ENCODE assay signal across 22 cellular contexts in genomic region chr5:84379749-84380148, GRCh38. TPM values are rescaled to one million over a fixed set of nuclear protein-coding genes. Genes with fewer than 3 reads are reported as not detected.
A peak's percentile ranks its signal among the peaks of the same experiment; 100 is the strongest.
DNase-seq lines count a peak whose midpoint lies in the region; ATAC-seq, FAIRE-seq and TF ChIP-seq lines count a peak whose summit lies in the region.
"Had no signal": no experiment of that assay in that cellular context is flagged by ENCODE, and none has a peak within 500 bp of the region (broad histone marks: within the 10 kb centered on the region; RNA-seq: fewer than 3 reads in every experiment).

No MANE protein-coding gene starts in this region.

- H3K4me1 ChIP-seq in PC-3 (ENCODE audit: insufficient read depth, low read length): peaks cover 8% of the 10 kb centered on the region; the same call in 1 of the 2 replicates
- peaks cover 0 to 4% (median 0%) of the 10 kb centered on the region in 4 experiments; a peak in 2 of 7 replicates for H3K4me1 ChIP-seq in H1 (replicated peaks in 1 of 4; ENCODE audit: control insufficient read depth in 3 of 4, insufficient read depth in 4 of 4, low read length in 3 of 4)

- no peak overlapping the region for H2AFZ ChIP-seq in PC-3 (ENCODE audit: low read length)
- H2AFZ ChIP-seq in H1 (ENCODE audit: low read length): no peak overlapping the region

- H3K79me2 ChIP-seq in PC-3 (ENCODE audit: low read length) (peaks cover 37% of the 10 kb centered on the region; the same call in 1 of the 2 replicates), H1 (ENCODE audit: control insufficient read depth in 1 of 2, insufficient read depth in 2 of 2, low read length in 2 of 2) (peaks cover 0 to 76% of the 10 kb centered on the region in 2 experiments; a peak in 2 of 4 replicates)

- no peaks in the 10 kb centered on the region for H3K36me3 Mint-ChIP-seq in activated CD8-positive, alpha-beta T cell treated with anti-CD3 and anti-CD28 coated beads, Interleukin-2, amount 10 ng/mL, durations not matched to agents 7 days and 5 days (ENCODE audit: low read depth)
- H3K36me3 Mint-ChIP-seq: activated CD8-positive, alpha-beta memory T cell treated with anti-CD3 and anti-CD28 coated beads, Interleukin-2, amount 10 ng/mL, durations not matched to agents 7 days and 5 days had no signal

- no peak for ATAC-seq in PC-3
- ATAC-seq in activated CD8-positive, alpha-beta T cell treated with anti-CD3 and anti-CD28 coated beads, Interleukin-2, amount 10 ng/mL, durations not matched to agents 7 days and 5 days: no peak
- ATAC-seq: activated CD8-positive, alpha-beta memory T cell treated with anti-CD3 and anti-CD28 coated beads, Interleukin-2, amount 10 ng/mL, durations not matched to agents 7 days and 5 days; body of pancreas; gastroesophageal sphincter; sciatic nerve had no signal

- H3K9ac ChIP-seq in PC-3 (ENCODE audit: low read length): no peak overlapping the region
- no peak overlapping the region for H3K9ac ChIP-seq in H1 (replicated peaks in 1 of 4; ENCODE audit: extremely low read depth in 1 of 4, low read depth in 3 of 4, low read length in 3 of 4)

- H4K5ac ChIP-seq in H1 (ENCODE audit: insufficient read length, low read depth, low read length): no peak overlapping the region

- H3K27me3 Mint-ChIP-seq in activated CD8-positive, alpha-beta T cell treated with anti-CD3 and anti-CD28 coated beads, Interleukin-2, amount 10 ng/mL, durations not matched to agents 7 days and 5 days (ENCODE audit: low read depth): peaks cover 27% of the 10 kb centered on the region

- no peak overlapping the region for H2BK120ac ChIP-seq in H1 (replicated peaks; ENCODE audit: low read depth, low read length)

- H3K36me3 ChIP-seq in PC-3 (ENCODE audit: low read depth, low read length) (no peaks in the 10 kb centered on the region), H1 (ENCODE audit: control insufficient read depth in 2 of 4, insufficient read depth in 4 of 4, low read length in 3 of 4) (no peaks in the 10 kb centered on the region)
- H3K36me3 ChIP-seq: gastroesophageal sphincter, neutrophil had no signal

- no peak overlapping the region for H3K14ac ChIP-seq in H1 (ENCODE audit: insufficient read length)

- H2BK5ac ChIP-seq in H1 (ENCODE audit: low read depth, low read length): no peak overlapping the region

- no peaks in the 10 kb centered on the region for H3K9me2 ChIP-seq in PC-3 (replicated peaks; ENCODE audit: low read length)

- no peak overlapping the region for H3K4me3 ChIP-seq in PC-3 (ENCODE audit: low read length)
- no peak overlapping the region for H3K4me3 ChIP-seq in H1 (ENCODE audit: extremely low read depth in 1 of 4, insufficient read depth in 2 of 4, low read depth in 3 of 4, low read length in 4 of 4)
- H3K4me3 ChIP-seq: body of pancreas, gastroesophageal sphincter had no signal

- no peak overlapping the region for H2AK5ac ChIP-seq in H1 (ENCODE audit: low read depth, low read length)

- no peak overlapping the region for H3K23ac ChIP-seq in H1 (ENCODE audit: insufficient read length)

- no peak overlapping the region for H3K27ac ChIP-seq in PC-3 (ENCODE audit: low read length)
- no peak overlapping the region for H3K27ac ChIP-seq in H1 (ENCODE audit: low read depth, low read length)
- H3K27ac ChIP-seq: body of pancreas, gastroesophageal sphincter, neutrophil had no signal

- FAIRE-seq in H1 (lab: Jason Lieb, UNC): no peak

- H3K9me3 Mint-ChIP-seq in activated CD8-positive, alpha-beta T cell treated with anti-CD3 and anti-CD28 coated beads, Interleukin-2, amount 10 ng/mL, durations not matched to agents 7 days and 5 days (ENCODE audit: insufficient read depth): no peaks in the 10 kb centered on the region
- H3K9me3 Mint-ChIP-seq: activated B cell treated with CpG ODN at 0.5 μM for 24 hours had no signal

- no TSS peak for BruUV-seq in PC-3 (replicated peaks; lab: Mats Ljungman, UMichigan)

- H4K91ac ChIP-seq in H1 (replicated peaks; ENCODE audit: insufficient read length, low read length): no peak overlapping the region

- H2BK15ac ChIP-seq in H1 (ENCODE audit: low read length): no peak overlapping the region

- no peak for DNase-seq in AG09319 (ENCODE audit: extremely low read depth, low read depth)
- DNase-seq in PC-3: peak; percentile 10
- DNase-seq in H1 (ENCODE audit: low read depth in 1 of 2, low spot score in 2 of 2): no peak
- peak; percentile 63 for DNase-seq in myocyte (ENCODE audit: low read depth)
- DNase-seq in GM10266 (ENCODE audit: extremely low spot score): no peak
- DNase-seq in 8988T: no peak
- DNase-seq in NCI-H82 (lab: John Stamatoyannopoulos, UW): no peak
- DNase-seq in activated CD8-positive, alpha-beta T cell treated with anti-CD3 and anti-CD28 coated beads, Interleukin-2, amount 10 ng/mL, durations not matched to agents 7 days and 5 days: no peak
- DNase-seq: activated B cell treated with CpG ODN at 0.5 μM for 24 hours; activated CD8-positive, alpha-beta memory T cell treated with anti-CD3 and anti-CD28 coated beads, Interleukin-2, amount 10 ng/mL, durations not matched to agents 7 days and 5 days; activated gamma-delta T cell treated with Interleukin-2 at 50 U/mL for 16 hours; body of pancreas; DMS79 treated with DMSO at 0.1 percent for 48 hours; effector memory CD4-positive, alpha-beta T cell; mesendoderm; NCI-H146; NCI-H446 treated with DMSO at 0.1 percent for 48 hours; stimulated activated CD4-positive, alpha-beta T cell treated with anti-CD3 and anti-CD28 coated beads, Interleukin-2, amount 100 ng/mL, for 48 hours; stimulated activated CD8-positive, alpha-beta memory T cell treated with anti-CD3 and anti-CD28 coated beads, Interleukin-4, amount 100 ng/mL, for 48 hours had no signal

- H3K4ac ChIP-seq in H1 (replicated peaks; ENCODE audit: insufficient read length, low read depth, low read length): no peak overlapping the region

- intact Hi-C loops in PC-3 (cut with micrococcal nuclease): loop anchor here (2.0 to 5.0 kb wide), 4 partner anchors 102 to 657 kb away; partner anchors contain the start of gene HAPLN1

- no peaks in the 10 kb centered on the region for H4K20me1 ChIP-seq in PC-3 (ENCODE audit: low read length)
- no peaks in the 10 kb centered on the region for H4K20me1 ChIP-seq in H1 (replicated peaks in 1 of 2; ENCODE audit: control insufficient read depth in 1 of 2, insufficient read depth in 2 of 2, low read length in 2 of 2)

- H3K56ac ChIP-seq in H1 (replicated peaks; ENCODE audit: insufficient read length, low read depth, low read length): no peak overlapping the region

- H3F3A ChIP-seq in PC-3 (ENCODE audit: low read length, unreplicated experiment): no peaks in the 10 kb centered on the region

- H3K4me3 Mint-ChIP-seq in activated CD8-positive, alpha-beta T cell treated with anti-CD3 and anti-CD28 coated beads, Interleukin-2, amount 10 ng/mL, durations not matched to agents 7 days and 5 days: no peak overlapping the region
- H3K4me3 Mint-ChIP-seq: activated B cell treated with CpG ODN at 0.5 μM for 24 hours; activated CD8-positive, alpha-beta memory T cell treated with anti-CD3 and anti-CD28 coated beads, Interleukin-2, amount 10 ng/mL, durations not matched to agents 7 days and 5 days had no signal

- H3K23me2 ChIP-seq in H1 (ENCODE audit: low read depth, low read length): peaks cover 4% of the 10 kb centered on the region

- WGBS in H1 (ENCODE audit: extremely low coverage in 1 of 2, insufficient coverage in 1 of 2, insufficient read length in 1 of 2, insufficient replicate concordance in 2 of 2, low coverage in 1 of 2, low lambda C conversion rate in 2 of 2, missing lambda C conversion rate in 1 of 2), 2 experiments: 87% methylated on average over 2 of the region's 2 CpGs; no CpG with 5 or more reads in 1 of the 2 experiments

- no peak overlapping the region for H3K27ac Mint-ChIP-seq in activated CD8-positive, alpha-beta T cell treated with anti-CD3 and anti-CD28 coated beads, Interleukin-2, amount 10 ng/mL, durations not matched to agents 7 days and 5 days
- H3K27ac Mint-ChIP-seq: activated B cell treated with CpG ODN at 0.5 μM for 24 hours; activated CD8-positive, alpha-beta memory T cell treated with anti-CD3 and anti-CD28 coated beads, Interleukin-2, amount 10 ng/mL, durations not matched to agents 7 days and 5 days had no signal

- no peak overlapping the region for H3K18ac ChIP-seq in H1 (ENCODE audit: extremely low read depth, low read length)

- peak overlapping the region; percentile 37; the same call in 1 of the 2 replicates for H3K4me2 ChIP-seq in PC-3 (ENCODE audit: low read length)
- no peak overlapping the region for H3K4me2 ChIP-seq in H1 (ENCODE audit: insufficient read depth in 1 of 2, low read depth in 2 of 2, low read length in 2 of 2)

- H3K27me3 ChIP-seq in PC-3 (ENCODE audit: low read length): no peaks in the 10 kb centered on the region
- peaks cover 0 to 3% (median 0%) of the 10 kb centered on the region in 4 experiments; a peak in 2 of 7 replicates for H3K27me3 ChIP-seq in H1 (replicated peaks in 1 of 4; ENCODE audit: control insufficient read depth in 3 of 4, extremely low read depth in 1 of 4, insufficient read depth in 3 of 4, low read length in 3 of 4)

- no peak for TF ChIP-seq EP300 in H1 (IDR thresholded peaks at IDR 0.05; ENCODE audit: borderline replicate concordance in 1 of 2, low read depth in 2 of 2, low read length in 2 of 2)

- POLR2A ChIA-PET in PC-3 (lab: Charles Lee; ENCODE audit: unreplicated experiment) (no interaction called here), H1 (lab: Charles Lee; ENCODE audit: partially characterized antibody) (interaction anchor here (0.6 kb wide), 1 partner anchor 84 kb away, joined by 3 read pairs; no protein-coding TSS in a partner anchor)
- POLR2A ChIA-PET in activated CD8-positive, alpha-beta T cell treated with anti-CD3 and anti-CD28 coated beads, Interleukin-2, amount 10 ng/mL, durations not matched to agents 7 days and 5 days (lab: Charles Lee): no interaction called here

- CTCF ChIA-PET in PC-3 (lab: Charles Lee) (no interaction called here), H1 (lab: Charles Lee; ENCODE audit: partially characterized antibody) (interaction anchor here (0.8 to 1.3 kb wide), 3 partner anchors 9 to 116 kb away, joined by 3 read pairs; no protein-coding TSS in a partner anchor)
- CTCF ChIA-PET in activated CD8-positive, alpha-beta T cell treated with anti-CD3 and anti-CD28 coated beads, Interleukin-2, amount 10 ng/mL, durations not matched to agents 7 days and 5 days (lab: Charles Lee): no interaction called here

- H3K79me1 ChIP-seq in H1 (ENCODE audit: low read depth, low read length): no peaks in the 10 kb centered on the region

- TF ChIP-seq POLR2A in H1 (IDR thresholded peaks at IDR 0.05; ENCODE audit: control extremely low read depth in 1 of 2, low read depth in 2 of 2, low read length in 2 of 2): no peak

- no peak overlapping the region for H2BK20ac ChIP-seq in H1 (ENCODE audit: low read length)

- H3K9me3 ChIP-seq in PC-3 (ENCODE audit: low read length) (no peaks in the 10 kb centered on the region), H1 (ENCODE audit: insufficient read depth in 2 of 2, low read depth in 1 of 2, low read length in 1 of 2) (no peaks in the 10 kb centered on the region)
- H3K9me3 ChIP-seq: body of pancreas, gastroesophageal sphincter, neutrophil had no signal

- peaks cover 8% of the 10 kb centered on the region for H3K4me1 Mint-ChIP-seq in activated CD8-positive, alpha-beta T cell treated with anti-CD3 and anti-CD28 coated beads, Interleukin-2, amount 10 ng/mL, durations not matched to agents 7 days and 5 days (ENCODE audit: low read depth)
- H3K4me1 Mint-ChIP-seq: activated B cell treated with CpG ODN at 0.5 μM for 24 hours had no signal

- no peak overlapping the region for H2BK12ac ChIP-seq in H1 (ENCODE audit: low read depth, low read length)

- peak; percentile 21 to 28; a peak in 3 of 4 replicates for TF ChIP-seq RAD21 in H1 (IDR thresholded peaks at IDR 0.05 in 1 of 2, conservative IDR thresholded peaks at IDR 0.05 in 1 of 2; ENCODE audit: low read depth in 2 of 2, low read length in 2 of 2)

- no peak overlapping the region for H4K8ac ChIP-seq in H1 (ENCODE audit: extremely low read depth, insufficient read depth, low read length)

- peak; percentile 31 for TF ChIP-seq CTCF in AG09319 (IDR thresholded peaks at IDR 0.05; ENCODE audit: low read depth, low read length)
- peak; percentile 41; the same call in 1 of the 2 replicates for TF ChIP-seq CTCF in PC-3 (conservative IDR thresholded peaks at IDR 0.05; ENCODE audit: low read depth, low read length)
- TF ChIP-seq CTCF in H1 (IDR thresholded peaks at IDR 0.05; ENCODE audit: control extremely low read depth in 1 of 3, insufficient read depth in 1 of 3, low read depth in 1 of 3, low read length in 3 of 3): no peak
- TF ChIP-seq CTCF in GM10266 (IDR thresholded peaks at IDR 0.05; ENCODE audit: control insufficient read depth, insufficient read depth, low read depth, missing control alignments): no peak

RNA-seq across cellular contexts. Expression of gene EDIL3, which starts 4.9 kb away (rescaled TPM):
- total RNA-seq in PC-3 (2014; rRNA removed) (11.7 and 13.8 TPM in 2 replicates), myocyte (86.1 and 118 TPM in 2 replicates)
- total RNA-seq in H1 (2021; fragmentation: NEBNext Ultra II Directional; extraction: Animal tissue kit (Norgen Biotek cat#: 25700)): 41.7 and 47.2 TPM in 2 replicates
- polyA plus RNA-seq in H1 (2011; rRNA removed): 9.3 and 14.7 TPM in 2 replicates
- polyA plus RNA-seq in H1 (2011; cell fraction: cytosol; rRNA removed): 18.9 TPM
- polyA plus RNA-seq in H1 (2011; cell fraction: nucleus; rRNA removed): 9.1 TPM
- 18.1 to 42.5 TPM (median 22.4 TPM) in 4 replicates for polyA plus RNA-seq in H1 (2012, experiment 1 of 2)
- polyA plus RNA-seq in H1 (2012, experiment 2 of 2): 2.8 TPM
- 105 TPM for polyA plus RNA-seq in H1 (2013, experiment 1 of 2)
- 108 TPM for polyA plus RNA-seq in H1 (2013, experiment 2 of 2)
- 35.5 and 63.5 TPM in 2 replicates for polyA minus RNA-seq in H1 (2011; rRNA and poly(A)+ RNA removed)
- polyA minus RNA-seq in H1 (2011; cell fraction: cytosol; rRNA and poly(A)+ RNA removed): 24.9 TPM
- 50.2 TPM for polyA minus RNA-seq in H1 (2011; cell fraction: nucleus; rRNA and poly(A)+ RNA removed)
- 366 TPM for polyA plus RNA-seq in myocyte (2012)
- not detected for total RNA-seq in activated CD8-positive, alpha-beta T cell treated with anti-CD3 and anti-CD28 coated beads, Interleukin-2, amount 10 ng/mL, durations not matched to agents 7 days and 5 days
- total RNA-seq: activated B cell treated with CpG ODN at 0.5 μM for 24 hours; activated CD8-positive, alpha-beta memory T cell treated with anti-CD3 and anti-CD28 coated beads, Interleukin-2, amount 10 ng/mL, durations not matched to agents 7 days and 5 days had no signal

Comparison
In these comparisons a context has a peak if more than half of its experiments do, and no peak if none do; other contexts are left out.
1. DNase-seq: peak in PC-3 (single experiment) and myocyte (single experiment); none in AG09319 (single experiment), H1 (0 of 2), GM10266 (single experiment), 8988T (single experiment), NCI-H82 (single experiment) and activated CD8-positive, alpha-beta T cell treated with anti-CD3 and anti-CD28 coated beads, Interleukin-2, amount 10 ng/mL, durations not matched to agents 7 days and 5 days (single experiment).
2. CTCF ChIP-seq: peak in AG09319 (single experiment) and PC-3 (single experiment); none in H1 (0 of 3) and GM10266 (single experiment).
3. RNA of gene EDIL3, which starts 4.9 kb away (total RNA-seq): 86.1 to 118 TPM in myocyte, 41.7 to 47.2 TPM in H1 and 11.7 to 13.8 TPM in PC-3; not detected in activated CD8-positive, alpha-beta T cell treated with anti-CD3 and anti-CD28 coated beads, Interleukin-2, amount 10 ng/mL, durations not matched to agents 7 days and 5 days; every median in the first group is over 10 times any median in the second.